14 cellular contexts compared by ENCODE assay signal in the genomic region with DNA sequence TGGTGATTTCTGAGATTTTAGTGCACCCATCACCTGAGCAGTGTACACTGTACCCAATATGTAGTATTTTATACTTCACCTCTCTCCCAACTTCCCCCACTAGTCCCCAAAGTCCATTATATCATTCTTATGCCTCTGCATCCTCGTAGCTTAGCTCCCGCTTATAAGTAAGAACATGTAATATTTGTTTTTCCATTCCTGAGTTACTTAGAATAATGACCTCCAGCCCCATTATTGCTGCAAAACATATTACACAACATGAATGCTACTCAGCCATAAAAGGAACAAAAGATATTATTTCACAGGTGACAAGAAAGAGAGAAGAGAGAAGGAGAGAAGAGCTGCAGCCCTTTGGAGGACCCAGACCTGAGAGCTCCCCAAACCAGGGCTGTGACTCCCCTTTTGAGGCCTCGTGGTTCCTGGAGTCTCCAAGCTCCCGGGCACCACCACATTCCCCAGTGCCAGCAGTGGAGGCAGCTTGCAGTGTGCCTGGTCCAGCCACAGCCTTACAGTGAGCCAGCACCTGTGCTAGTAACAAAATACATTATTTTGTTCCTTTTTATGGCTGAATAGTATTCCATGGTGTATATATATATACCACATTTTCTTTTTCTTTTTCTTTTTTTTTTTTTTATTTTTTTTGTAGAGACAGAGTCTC.
A peak's percentile ranks its signal among the peaks of the same experiment; 100 is the strongest.
DNase-seq lines count a peak whose midpoint lies in the region; ATAC-seq, FAIRE-seq and TF ChIP-seq lines count a peak whose summit lies in the region.
"Had no signal": no experiment of that assay in that cellular context is flagged by ENCODE, and none has a peak within 500 bp of the region (broad histone marks: within the 10 kb centered on the region; RNA-seq: fewer than 3 reads in every experiment).

No MANE protein-coding gene starts in this region.

- H2AFZ ChIP-seq in HepG2 (ENCODE audit: low read length) = no peak overlapping the region

- no peaks in the 10 kb centered on the region for H3K36me3 Mint-ChIP-seq in activated T-helper 1 cell treated with anti-CD3 and anti-CD28 coated beads, Interleukin-12 subunit alpha, Interleukin-12 subunit beta, Interleukin-2, Interleukin-4 antibody, amounts not matched to agents 30 ng/mL and 10 ng/mL and 1 ng/mL, durations not matched to agents 14 hours and 24 hours and 36 hours (ENCODE audit: low read depth)
- H3K36me3 Mint-ChIP-seq: CD8-positive, alpha-beta memory T cell had no signal

- H3K9me3 Mint-ChIP-seq in activated T-helper 1 cell treated with anti-CD3 and anti-CD28 coated beads, Interleukin-12 subunit alpha, Interleukin-12 subunit beta, Interleukin-2, Interleukin-4 antibody, amounts not matched to agents 30 ng/mL and 10 ng/mL and 1 ng/mL, durations not matched to agents 14 hours and 24 hours and 36 hours = no peaks in the 10 kb centered on the region
- H3K9me3 Mint-ChIP-seq: CD8-positive, alpha-beta memory T cell; H9 had no signal

- H3K4me1 ChIP-seq in liver (ENCODE audit: control insufficient read depth in 4 of 4, insufficient read depth in 4 of 4, low read length in 3 of 4) (peaks cover 0 to 5% (median 1%) of the 10 kb centered on the region in 4 donors), HepG2 (ENCODE audit: insufficient read depth, low read length) (peaks cover 5% of the 10 kb centered on the region)

- no peak overlapping the region for H3K27ac Mint-ChIP-seq in activated T-helper 1 cell treated with anti-CD3 and anti-CD28 coated beads, Interleukin-12 subunit alpha, Interleukin-12 subunit beta, Interleukin-2, Interleukin-4 antibody, amounts not matched to agents 30 ng/mL and 10 ng/mL and 1 ng/mL, durations not matched to agents 14 hours and 24 hours and 36 hours
- H3K27ac Mint-ChIP-seq: CD8-positive, alpha-beta memory T cell; H9 had no signal

- TF ChIP-seq POLR2A in HepG2 (IDR thresholded peaks at IDR 0.05; ENCODE audit: insufficient read depth in 1 of 2, low read depth in 2 of 2, low read length in 2 of 2) = no peak

- no peaks in the 10 kb centered on the region for H3K4me1 Mint-ChIP-seq in activated T-helper 1 cell treated with anti-CD3 and anti-CD28 coated beads, Interleukin-12 subunit alpha, Interleukin-12 subunit beta, Interleukin-2, Interleukin-4 antibody, amounts not matched to agents 30 ng/mL and 10 ng/mL and 1 ng/mL, durations not matched to agents 14 hours and 24 hours and 36 hours (ENCODE audit: low read depth)
- H3K4me1 Mint-ChIP-seq: CD8-positive, alpha-beta memory T cell; H9 had no signal

- POLR2A ChIA-PET in HepG2 (lab: Yijun Ruan, JAX) = no interaction called here

- intact Hi-C loops in HepG2 (cut with micrococcal nuclease; ENCODE audit: unreplicated experiment) (no loop called here), head of caudate nucleus (cut with DNase I) (no loop called here)
- intact Hi-C loops in activated T-helper 1 cell treated with anti-CD3 and anti-CD28 coated beads, Interleukin-12 subunit alpha, Interleukin-12 subunit beta, Interleukin-2, Interleukin-4 antibody, amounts not matched to agents 30 ng/mL and 10 ng/mL and 1 ng/mL, durations not matched to agents 14 hours and 24 hours and 36 hours (cut with micrococcal nuclease) = no loop called here

- no peaks in the 10 kb centered on the region for H3K27me3 ChIP-seq in liver (ENCODE audit: control insufficient read depth in 4 of 4, insufficient read depth in 4 of 4, low read length in 3 of 4)
- H3K27me3 ChIP-seq in HepG2 (ENCODE audit: control insufficient read depth in 1 of 2, insufficient read depth in 2 of 2, low read length in 2 of 2) = no peaks in the 10 kb centered on the region; a peak in 1 of 5 replicates
- H3K27me3 ChIP-seq: BLaER1 had no signal

- no peak overlapping the region for H3K27ac ChIP-seq in liver (ENCODE audit: low read depth in 1 of 2, low read length in 2 of 2)
- no peak overlapping the region for H3K27ac ChIP-seq in HepG2 (ENCODE audit: extremely low read length, insufficient read depth, low read length)
- H3K27ac ChIP-seq: 22Rv1, BLaER1 had no signal

- H3K79me2 ChIP-seq in HepG2 (ENCODE audit: insufficient read depth, low read length) = no peaks in the 10 kb centered on the region

- FAIRE-seq in HepG2 (lab: Jason Lieb, UNC) = no peak

- TF ChIP-seq RAD21 in liver (IDR thresholded peaks at IDR 0.05) (peak; percentile 32 to 41), HepG2 (CRISPR knock-in tag; IDR thresholded peaks at IDR 0.05) (no peak)

- no TSS peak for BruUV-seq in HepG2 (replicated peaks; lab: Mats Ljungman, UMichigan)

- H4K20me1 ChIP-seq in HepG2 (ENCODE audit: insufficient read depth, low read length) = no peaks in the 10 kb centered on the region
- H4K20me1 ChIP-seq: BLaER1 had no signal

- ATAC-seq in HepG2 (no peak), GM21723 (IDR thresholded peaks at IDR 0.05; ENCODE audit: unreplicated experiment) (no peak)

- H3K4me2 ChIP-seq in HepG2 (ENCODE audit: low read depth, low read length) = no peak overlapping the region
- H3K4me2 ChIP-seq: BLaER1 had no signal

- 61% methylated on average over 4 of the region's 4 CpGs for WGBS in liver
- WGBS in HepG2 (ENCODE audit: low lambda C conversion rate) = 33% methylated on average over 4 of the region's 4 CpGs

- H3K9ac ChIP-seq in liver (ENCODE audit: low read depth in 1 of 2, low read length in 2 of 2) = no peak overlapping the region
- no peak overlapping the region for H3K9ac ChIP-seq in HepG2 (ENCODE audit: insufficient read depth, low read depth, low read length)
- H3K9ac ChIP-seq: BLaER1 had no signal

- no peak overlapping the region for H3K4me3 ChIP-seq in liver (ENCODE audit: low read depth in 1 of 3, low read length in 3 of 3)
- H3K4me3 ChIP-seq in HepG2 (replicated peaks in 1 of 3; ENCODE audit: insufficient read depth in 1 of 3, low read depth in 2 of 3, low read length in 3 of 3) = no peak overlapping the region
- no peak overlapping the region for H3K4me3 ChIP-seq in fibroblast of villous mesenchyme (ENCODE audit: low read depth, low read length)
- H3K4me3 ChIP-seq: BLaER1 had no signal

- in situ Hi-C loops in HepG2 (cut with HindIII; ENCODE audit: extremely low pct_ligation_motif_present, low pct_unique_long_range_greater_than_20kb) = no loop called here

- no peak for TF ChIP-seq CTCF in liver (IDR thresholded peaks at IDR 0.05; ENCODE audit: low read depth, low read length, missing input control)
- no peak for TF ChIP-seq CTCF in HepG2 (CRISPR knock-in tag; IDR thresholded peaks at IDR 0.05)
- TF ChIP-seq CTCF in fibroblast of villous mesenchyme (IDR thresholded peaks at IDR 0.05; ENCODE audit: insufficient read depth, low read depth, low read length) = no peak

- TF ChIP-seq EP300 in HepG2 (IDR thresholded peaks at IDR 0.05; ENCODE audit: low read depth in 2 of 2, low read length in 2 of 2) (no peak), HepG2 (CRISPR knock-in tag; IDR thresholded peaks at IDR 0.05; ENCODE audit: borderline replicate concordance) (no peak)

- CTCF ChIA-PET in HepG2 (lab: Yijun Ruan, JAX; ENCODE audit: low intra/inter-chr PET ratio, low total read pairs) = no interaction called here

- peaks cover under 1% of the 10 kb centered on the region for H3K27me3 Mint-ChIP-seq in activated T-helper 1 cell treated with anti-CD3 and anti-CD28 coated beads, Interleukin-12 subunit alpha, Interleukin-12 subunit beta, Interleukin-2, Interleukin-4 antibody, amounts not matched to agents 30 ng/mL and 10 ng/mL and 1 ng/mL, durations not matched to agents 14 hours and 24 hours and 36 hours (ENCODE audit: insufficient read depth)

- DNase-seq in HepG2 (ENCODE audit: low spot score) (no peak), fibroblast of villous mesenchyme (ENCODE audit: low read depth) (peak; percentile 14), renal cortical epithelial cell (ENCODE audit: low read depth) (peak; percentile 30), head of caudate nucleus (no peak), DMS79 (lab: John Stamatoyannopoulos, UW) (no peak)
- DNase-seq in activated T-helper 1 cell treated with anti-CD3 and anti-CD28 coated beads, Interleukin-12 subunit alpha, Interleukin-12 subunit beta, Interleukin-2, Interleukin-4 antibody, amounts not matched to agents 30 ng/mL and 10 ng/mL and 1 ng/mL, durations not matched to agents 14 hours and 24 hours and 36 hours (ENCODE audit: low spot score) = no peak
- DNase-seq: Caco-2; CD8-positive, alpha-beta memory T cell; GOT3; H9 had no signal

- no peaks in the 10 kb centered on the region for H3K36me3 ChIP-seq in liver (ENCODE audit: control insufficient read depth in 4 of 4, insufficient read depth in 3 of 4, low read depth in 1 of 4, low read length in 3 of 4)
- H3K36me3 ChIP-seq in HepG2 (replicated peaks in 1 of 2; ENCODE audit: control insufficient read depth in 1 of 2, insufficient read depth in 2 of 2, low read length in 2 of 2) = no peaks in the 10 kb centered on the region
- H3K36me3 ChIP-seq: BLaER1 had no signal

- H3K9me3 ChIP-seq in liver (ENCODE audit: control insufficient read depth in 4 of 4, low read length in 3 of 4) (no peaks in the 10 kb centered on the region), HepG2 (ENCODE audit: low read length) (no peaks in the 10 kb centered on the region)

- H3K4me3 Mint-ChIP-seq in activated T-helper 1 cell treated with anti-CD3 and anti-CD28 coated beads, Interleukin-12 subunit alpha, Interleukin-12 subunit beta, Interleukin-2, Interleukin-4 antibody, amounts not matched to agents 30 ng/mL and 10 ng/mL and 1 ng/mL, durations not matched to agents 14 hours and 24 hours and 36 hours = no peak overlapping the region
- H3K4me3 Mint-ChIP-seq: CD8-positive, alpha-beta memory T cell; H9 had no signal

TF ChIP-seq in liver, 16 proteins besides CTCF, POLR2A, EP300 and RAD21 (continues in another document):
- TF ChIP-seq TAF1 (conservative IDR thresholded peaks at IDR 0.05) = no peak
- TF ChIP-seq JUND (IDR thresholded peaks at IDR 0.05) = peak; percentile 71 to 74
- peak; percentile 71 for TF ChIP-seq FOXA2 (IDR thresholded peaks at IDR 0.05)
- peak; percentile 38 for TF ChIP-seq HNF4G (IDR thresholded peaks at IDR 0.05)
- TF ChIP-seq EGR1 (IDR thresholded peaks at IDR 0.05; ENCODE audit: low read depth in 2 of 2) = peak; percentile 50 to 79
- TF ChIP-seq FOXA1 (IDR thresholded peaks at IDR 0.05) = peak; percentile 42

TF ChIP-seq in HepG2, 621 proteins besides CTCF, POLR2A, EP300 and RAD21 (continues in another document):
- TF ChIP-seq KLF15 (CRISPR knock-in tag; IDR thresholded peaks at IDR 0.05; ENCODE audit: borderline replicate concordance) (no peak), PHF8 (CRISPR knock-in tag; IDR thresholded peaks at IDR 0.05) (no peak), ZNF546 (CRISPR knock-in tag; conservative IDR thresholded peaks at IDR 0.05) (no peak), ZC3H13 (CRISPR knock-in tag; IDR thresholded peaks at IDR 0.05) (no peak), ATF7 (IDR thresholded peaks at IDR 0.05) (no peak), ATF7 (CRISPR knock-in tag; IDR thresholded peaks at IDR 0.05) (no peak), CREM (IDR thresholded peaks at IDR 0.05) (no peak), CREM (CRISPR knock-in tag; IDR thresholded peaks at IDR 0.05) (no peak), ZNF83 (CRISPR knock-in tag; IDR thresholded peaks at IDR 0.05; ENCODE audit: borderline replicate concordance) (no peak), RELA (CRISPR knock-in tag; IDR thresholded peaks at IDR 0.05) (no peak), MIER2 (CRISPR knock-in tag; IDR thresholded peaks at IDR 0.05) (no peak), IRX3 (CRISPR knock-in tag; IDR thresholded peaks at IDR 0.05; ENCODE audit: borderline replicate concordance, low read depth) (no peak), ZNF446 (CRISPR knock-in tag; IDR thresholded peaks at IDR 0.05) (no peak)

Comparison
In these comparisons a context has a peak if more than half of its experiments do, and no peak if none do; other contexts are left out.
1. DNase-seq: peak in fibroblast of villous mesenchyme (single experiment) and renal cortical epithelial cell (single experiment); none in HepG2 (single experiment), head of caudate nucleus (0 of 42), DMS79 (single experiment) and activated T-helper 1 cell treated with anti-CD3 and anti-CD28 coated beads, Interleukin-12 subunit alpha, Interleukin-12 subunit beta, Interleukin-2, Interleukin-4 antibody, amounts not matched to agents 30 ng/mL and 10 ng/mL and 1 ng/mL, durations not matched to agents 14 hours and 24 hours and 36 hours (single experiment).